Comparison of ENCODE assay signal across 8 cellular contexts in genomic region chr17:8209909-8210760, GRCh38. TPM values are rescaled to one million over a fixed set of nuclear protein-coding genes. Genes with fewer than 3 reads are reported as not detected.
DNase-seq lines count a peak whose midpoint lies in the region; ATAC-seq and TF ChIP-seq lines count a peak whose summit lies in the region.

AURKB (minus strand) TSS chr17:8210575; CDS start chr17:8210224, 351 bp downstream.

- peak; percentile 59 for ATAC-seq in HG03378 (IDR thresholded peaks at IDR 0.05; ENCODE audit: unreplicated experiment)
- ATAC-seq in activated CD4-positive, alpha-beta T cell treated with anti-CD3 and anti-CD28 coated beads for 36 hours = peak; percentile 98

- peaks cover 20% of the 10 kb centered on the region for H3K4me1 Mint-ChIP-seq in activated CD4-positive, alpha-beta T cell treated with anti-CD3 and anti-CD28 coated beads for 36 hours

- no peaks in the 10 kb centered on the region for H3K27me3 Mint-ChIP-seq in activated CD4-positive, alpha-beta T cell treated with anti-CD3 and anti-CD28 coated beads for 36 hours

- H3K27me3 ChIP-seq in colonic mucosa = no peaks in the 10 kb centered on the region

- CTCF ChIA-PET in activated CD4-positive, alpha-beta T cell treated with anti-CD3 and anti-CD28 coated beads for 36 hours (lab: Charles Lee) = interaction anchor here (0.8 to 5.5 kb wide), 11 partner anchors 9 to 91 kb away, joined by 3 to 28 read pairs (median 5); no protein-coding TSS in a partner anchor

- no peak for TF ChIP-seq CTCF in colonic mucosa (IDR thresholded peaks at IDR 0.05)

- peak within 1 kb of the TSS; percentile 99 for H3K4me3 Mint-ChIP-seq in activated CD4-positive, alpha-beta T cell treated with anti-CD3 and anti-CD28 coated beads for 36 hours

- peaks cover 6% of the 10 kb centered on the region for H3K4me1 ChIP-seq in colonic mucosa

- no peaks in the 10 kb centered on the region for H3K9me3 ChIP-seq in colonic mucosa

- peak within 1 kb of the TSS; percentile 65 for H3K4me3 ChIP-seq in colonic mucosa

- peak; percentile 91 for TF ChIP-seq POLR2A in GM19099 (IDR thresholded peaks at IDR 0.05; ENCODE audit: extremely low read depth, insufficient read length, low read depth)

- intact Hi-C loops in activated CD4-positive, alpha-beta T cell treated with anti-CD3 and anti-CD28 coated beads for 36 hours (cut with DNase I, micrococcal nuclease) = loop anchor here (1.0 kb wide), 4 partner anchors 10 to 23 kb away; partner anchors contain the start of gene BORCS6 (in 1 of the 2)
- intact Hi-C loops in colonic mucosa (cut with DNase I) = no loop called here

- H3K9ac ChIP-seq in colonic mucosa (ENCODE audit: low read depth in 2 of 2, low read length in 2 of 2) = peak within 1 kb of the TSS; percentile 51 to 65

- DNase-seq in AML-193 (lab: John Stamatoyannopoulos, UW) (peak; percentile 58 to 63), NCI-H510A treated with DMSO at 0.1 percent for 48 hours (lab: John Stamatoyannopoulos, UW) (peak; percentile 87), colonic mucosa (peak; percentile 98), left kidney (ENCODE audit: low read depth, low spot score) (peak; percentile 99)
- DNase-seq in activated CD4-positive, alpha-beta T cell treated with anti-CD3 and anti-CD28 coated beads for 36 hours = peak; percentile 96
- peak; percentile 93 for DNase-seq in stimulated activated CD4-positive, alpha-beta T cell treated with anti-CD3 and anti-CD28 coated beads, Interleukin-1b, Interleukin-23, amount 100 ng/mL, for 48 hours

- POLR2A ChIA-PET in activated CD4-positive, alpha-beta T cell treated with anti-CD3 and anti-CD28 coated beads for 36 hours (lab: Charles Lee) = interaction anchor here (0.5 to 3.2 kb wide), 21 partner anchors 8 to 136 kb away, joined by 3 to 26 read pairs (median 4); partner anchors contain the start of genes BORCS6 and CTC1

- peak within 1 kb of the TSS; percentile 97 for H3K27ac Mint-ChIP-seq in activated CD4-positive, alpha-beta T cell treated with anti-CD3 and anti-CD28 coated beads for 36 hours

- no peaks in the 10 kb centered on the region for H3K9me3 Mint-ChIP-seq in activated CD4-positive, alpha-beta T cell treated with anti-CD3 and anti-CD28 coated beads for 36 hours (ENCODE audit: low read depth)

- H3K36me3 Mint-ChIP-seq in activated CD4-positive, alpha-beta T cell treated with anti-CD3 and anti-CD28 coated beads for 36 hours (ENCODE audit: low read depth) = peaks cover 45% of the 10 kb centered on the region

- peak within 1 kb of the TSS; percentile 45 for H3K27ac ChIP-seq in colonic mucosa

- H3K36me3 ChIP-seq in colonic mucosa = no peaks in the 10 kb centered on the region

RNA-seq across cellular contexts. Expression of gene AURKB, which starts in this region (rescaled TPM):
- total RNA-seq in activated CD4-positive, alpha-beta T cell treated with anti-CD3 and anti-CD28 coated beads for 36 hours = 100 to 1,000 TPM; 173 to 226 TPM
- total RNA-seq in colonic mucosa = 10 to 100 TPM; 18.6 to 86.4 TPM

Comparison
In these comparisons a context has a peak if more than half of its experiments do, and no peak if none do; other contexts are left out.
1. Peak in every context shown above with its lines: DNase-seq, ATAC-seq, H3K4me3 ChIP-seq and H3K27ac ChIP-seq.